ENCODE assay signal across 1 cellular context in the genomic region with DNA sequence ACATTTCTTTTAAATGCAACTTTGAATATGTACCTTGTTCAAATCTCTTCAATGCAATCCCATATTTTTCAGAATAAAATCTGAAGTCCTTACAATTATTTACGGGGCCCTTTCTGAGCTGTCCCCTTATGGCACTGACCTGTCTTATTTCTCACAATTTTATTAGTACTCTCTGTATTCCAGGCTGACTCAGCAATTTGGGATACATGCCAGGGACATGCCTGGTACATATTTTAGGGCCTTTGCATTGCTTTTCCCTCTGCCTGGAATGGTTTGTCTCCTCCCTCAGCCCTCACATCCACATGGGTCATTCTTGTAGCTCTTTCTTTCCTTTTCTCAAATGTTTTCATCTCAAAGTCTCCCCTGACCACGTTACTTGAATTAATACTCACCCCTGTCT.
TF ChIP-seq lines count a peak whose summit lies in the region.

No MANE protein-coding gene starts in this region.

TF ChIP-seq in SK-N-SH, 30 proteins besides CTCF, POLR2A, EP300 and RAD21 (continued from another document):
- TF ChIP-seq, protein P1, sequence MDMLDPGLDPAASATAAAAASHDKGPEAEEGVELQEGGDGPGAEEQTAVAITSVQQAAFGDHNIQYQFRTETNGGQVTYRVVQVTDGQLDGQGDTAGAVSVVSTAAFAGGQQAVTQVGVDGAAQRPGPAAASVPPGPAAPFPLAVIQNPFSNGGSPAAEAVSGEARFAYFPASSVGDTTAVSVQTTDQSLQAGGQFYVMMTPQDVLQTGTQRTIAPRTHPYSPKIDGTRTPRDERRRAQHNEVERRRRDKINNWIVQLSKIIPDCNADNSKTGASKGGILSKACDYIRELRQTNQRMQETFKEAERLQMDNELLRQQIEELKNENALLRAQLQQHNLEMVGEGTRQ (IDR thresholded peaks at IDR 0.05; ENCODE audit: borderline replicate concordance, low read depth, low read length): no peak
- TF ChIP-seq FOXJ3 (CRISPR knock-in tag; IDR thresholded peaks at IDR 0.05) (no peak), NRF1 (IDR thresholded peaks at IDR 0.05; ENCODE audit: low read depth, low read length) (no peak), FOSL2 (IDR thresholded peaks at IDR 0.05; ENCODE audit: borderline replicate concordance, low read depth) (peak; percentile 11; the same call in 1 of the 2 replicates), GATA2 (CRISPR knock-in tag; IDR thresholded peaks at IDR 0.05) (no peak)
- TF ChIP-seq, protein P2, sequence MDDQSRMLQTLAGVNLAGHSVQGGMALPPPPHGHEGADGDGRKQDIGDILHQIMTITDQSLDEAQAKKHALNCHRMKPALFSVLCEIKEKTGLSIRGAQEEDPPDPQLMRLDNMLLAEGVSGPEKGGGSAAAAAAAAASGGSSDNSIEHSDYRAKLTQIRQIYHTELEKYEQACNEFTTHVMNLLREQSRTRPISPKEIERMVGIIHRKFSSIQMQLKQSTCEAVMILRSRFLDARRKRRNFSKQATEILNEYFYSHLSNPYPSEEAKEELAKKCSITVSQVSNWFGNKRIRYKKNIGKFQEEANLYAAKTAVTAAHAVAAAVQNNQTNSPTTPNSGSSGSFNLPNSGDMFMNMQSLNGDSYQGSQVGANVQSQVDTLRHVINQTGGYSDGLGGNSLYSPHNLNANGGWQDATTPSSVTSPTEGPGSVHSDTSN (IDR thresholded peaks at IDR 0.05): no peak
